In the genomic region with DNA sequence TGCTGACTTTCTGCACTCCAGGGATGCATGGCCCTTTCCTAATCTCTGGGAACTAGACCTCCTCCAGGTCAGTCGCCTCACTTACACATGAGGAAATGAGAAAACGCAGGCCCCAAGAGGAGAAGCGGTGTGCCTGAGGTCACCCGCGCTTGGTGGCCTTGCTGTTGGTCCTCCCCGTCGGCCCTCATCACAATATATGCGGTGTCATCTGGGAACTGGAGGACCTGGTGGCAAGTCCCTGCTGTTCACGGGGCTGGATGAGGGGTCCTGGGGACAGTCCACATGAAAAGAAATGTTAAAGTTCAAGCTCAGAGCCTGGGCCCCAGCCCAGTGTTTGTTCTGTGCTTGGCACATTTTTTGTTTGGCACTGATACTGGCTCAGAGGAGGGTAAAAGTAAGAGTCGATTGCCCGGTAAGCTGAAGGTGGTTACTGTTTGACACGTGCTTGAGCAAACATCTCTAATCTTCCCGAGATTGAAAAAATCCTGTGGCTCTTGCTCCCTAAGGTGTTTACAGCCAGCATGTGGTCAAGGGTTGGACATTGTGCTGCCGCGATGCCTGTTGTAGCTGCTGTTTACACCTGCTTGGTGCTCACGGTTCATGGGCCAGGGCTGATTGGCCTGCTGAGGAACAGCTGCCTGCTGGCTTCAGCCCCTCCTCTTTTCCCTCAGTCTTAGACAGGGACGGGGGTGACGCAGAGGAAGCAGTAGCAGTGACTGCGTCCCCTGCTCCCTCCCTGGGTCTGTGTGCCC, we compare ENCODE assay signal across 9 cellular contexts. TPM values are rescaled to one million over a fixed set of nuclear protein-coding genes. Genes with fewer than 3 reads are reported as not detected.
A peak's percentile ranks its signal among the peaks of the same experiment; 100 is the strongest.
DNase-seq lines count a peak whose midpoint lies in the region; ATAC-seq and TF ChIP-seq lines count a peak whose summit lies in the region.
"Had no signal": no experiment of that assay in that cellular context is flagged by ENCODE, and none has a peak within 500 bp of the region (broad histone marks: within the 10 kb centered on the region; RNA-seq: fewer than 3 reads in every experiment).

No MANE protein-coding gene starts in this region.

- peak overlapping the region; percentile 77 to 99 (median 88) for H3K27ac ChIP-seq in stomach

- H3K4me3 ChIP-seq in stomach: peak overlapping the region in 2 of 4 donors; percentile 5 to 88

- ATAC-seq in left colon: peak; percentile 88
- ATAC-seq: SK-N-SH treated with all-trans-retinoic acid at 6 μM for 48 hours had no signal

- peak; percentile 11 for DNase-seq in NCI-H1694 treated with DMSO at 0.1 percent for 48 hours (lab: John Stamatoyannopoulos, UW)
- no peak for DNase-seq in NCI-H1694 (lab: John Stamatoyannopoulos, UW)
- DNase-seq in SHP77 (lab: John Stamatoyannopoulos, UW): peak; percentile 84 to 90
- peak; percentile 76 to 89 for DNase-seq in left colon
- DNase-seq in stomach: peak; percentile 91
- DNase-seq in AG08396 (ENCODE audit: low spot score): no peak
- DNase-seq in cerebellum (ENCODE audit: low spot score): no peak
- DNase-seq in GM13976 (ENCODE audit: low spot score): no peak

- no peaks in the 10 kb centered on the region for H3K27me3 ChIP-seq in stomach

- intact Hi-C loops in left colon (cut with DNase I, micrococcal nuclease) (no loop called here), stomach (cut with DNase I; ENCODE audit: low total_unique reads) (no loop called here)

- TF ChIP-seq POLR2A in stomach (IDR thresholded peaks at IDR 0.05): no peak

- H3K4me1 ChIP-seq in stomach: peaks cover 62 to 78% (median 69%) of the 10 kb centered on the region in 4 donors

- TF ChIP-seq EP300 in stomach (IDR thresholded peaks at IDR 0.05): no peak

- in situ Hi-C loops in GM13976 (cut with MboI; ENCODE audit: low sequenced_read_pairs, unreplicated experiment): no loop called here

- TF ChIP-seq CTCF in stomach (IDR thresholded peaks at IDR 0.05) (no peak), GM13976 (IDR thresholded peaks at IDR 0.05; ENCODE audit: borderline replicate concordance, control extremely low read depth, extremely low read depth, insufficient read depth, missing control alignments) (no peak)

- 21 to 38% (median 32%) methylated on average over 11 to 19 of the region's 19 CpGs for WGBS in stomach, 5 donors

- peaks cover 0 to 6% (median 4%) of the 10 kb centered on the region in 4 donors for H3K36me3 ChIP-seq in stomach

- no peaks in the 10 kb centered on the region for H3K9me3 ChIP-seq in stomach

RNA-seq across cellular contexts. Expression of a gene that starts 5.2 kb away (rescaled TPM):
- 10 to 100 TPM; 39.9 to 44.8 TPM for total RNA-seq in left colon
- total RNA-seq in stomach: 100 to 1,000 TPM in 2 of 5 donors, 10 to 100 TPM in 3; 26.4 to 384 (median 91.7) TPM
- polyA plus RNA-seq in stomach: 10 to 100 TPM; 51.6 to 66.4 (median 61.9) TPM
- 19.6 TPM for total RNA-seq in cerebellum

Comparison
In these comparisons a context has a peak if more than half of its experiments do, and no peak if none do; other contexts are left out.
1. DNase-seq: peak in NCI-H1694 treated with DMSO at 0.1 percent for 48 hours (single experiment), SHP77 (2 of 2), left colon (2 of 2) and stomach (single experiment); none in NCI-H1694 (single experiment), AG08396 (single experiment), cerebellum (single experiment) and GM13976 (single experiment).